In the genomic region with DNA sequence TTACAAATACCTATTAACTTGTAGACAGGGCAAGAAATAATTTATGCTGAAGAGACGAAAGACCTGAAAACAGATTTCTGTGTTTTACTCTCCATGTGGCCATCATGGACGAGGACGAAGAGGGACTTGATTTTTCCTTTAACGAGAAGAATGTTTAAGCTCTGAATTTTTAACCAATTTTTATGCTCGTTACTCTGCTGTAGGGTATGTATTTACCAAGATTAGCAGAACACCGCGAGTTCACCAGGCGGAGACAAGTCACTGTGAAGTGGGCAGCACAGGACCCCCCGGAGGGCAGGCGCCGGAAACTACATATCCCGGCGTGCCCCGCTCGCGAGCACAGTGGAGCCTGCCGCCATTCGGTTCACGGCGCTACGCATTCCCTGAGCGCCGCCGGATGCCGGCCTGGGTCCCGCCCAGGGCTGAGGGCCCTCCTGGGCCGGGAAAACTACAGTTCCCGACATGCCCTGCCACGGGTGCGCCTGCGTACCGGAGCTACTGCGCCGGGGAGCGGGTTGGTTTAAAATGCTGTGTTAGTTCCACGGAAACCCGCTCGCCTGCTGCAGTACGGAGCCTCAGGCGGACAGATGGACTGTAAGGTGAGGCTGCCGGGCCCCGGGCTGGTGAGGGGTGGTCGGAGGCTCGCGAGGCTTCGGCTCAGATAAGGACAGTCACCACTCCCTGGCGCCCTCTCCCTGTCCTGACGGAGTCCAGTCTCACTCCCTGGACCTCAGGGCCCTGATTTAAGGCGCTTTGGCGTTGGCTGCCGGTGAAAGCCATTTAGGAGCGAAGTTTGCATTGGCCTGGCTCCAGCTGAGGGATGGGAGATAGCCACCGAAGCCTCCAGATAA, we compare ENCODE assay signal across 1 cellular context.
TF ChIP-seq lines count a peak whose summit lies in the region.

Gene CCDC150 (plus strand): TSS at position 536 of the 851 bp plus-strand sequence. CDS start 52 bp downstream, at position 588.

TF ChIP-seq in A549, 52 proteins besides CTCF, POLR2A, EP300 and RAD21 (continued from another document):
- TF ChIP-seq HMGXB4 (CRISPR knock-in tag; IDR thresholded peaks at IDR 0.05; ENCODE audit: borderline replicate concordance) (no peak), KDM1A (IDR thresholded peaks at IDR 0.05; ENCODE audit: low read depth) (no peak), CHD4 (IDR thresholded peaks at IDR 0.05; ENCODE audit: borderline replicate concordance) (no peak), FOXS1 (CRISPR knock-in tag; IDR thresholded peaks at IDR 0.05) (no peak), RFX5 (IDR thresholded peaks at IDR 0.05) (no peak)
- TF ChIP-seq, protein P1, sequence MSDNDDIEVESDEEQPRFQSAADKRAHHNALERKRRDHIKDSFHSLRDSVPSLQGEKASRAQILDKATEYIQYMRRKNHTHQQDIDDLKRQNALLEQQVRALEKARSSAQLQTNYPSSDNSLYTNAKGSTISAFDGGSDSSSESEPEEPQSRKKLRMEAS (IDR thresholded peaks at IDR 0.05) = peak; percentile 68
